ENCODE assay signal across 13 cellular contexts in genomic region chr16:22352119-22352518, GRCh38.
"Had no signal": no experiment of that assay in that cellular context is flagged by ENCODE, and none has a peak within 500 bp of the region (broad histone marks: within the 10 kb centered on the region; RNA-seq: fewer than 3 reads in every experiment).

No MANE protein-coding gene starts in this region.

- H3K9me3 ChIP-seq: sigmoid colon, suprapubic skin, upper lobe of left lung had no signal

- H3K27me3 ChIP-seq: cardiac muscle cell, foreskin keratinocyte, sigmoid colon, suprapubic skin, upper lobe of left lung had no signal

- ATAC-seq: foreskin keratinocyte; left colon; stimulated activated naive CD8-positive, alpha-beta T cell treated with anti-CD3 and anti-CD28 coated beads, Interleukin-15, Interleukin-2, amounts not matched to agents 100 U/mL and 50 U/mL, for 24 hours had no signal

- H3K9me3 Mint-ChIP-seq: T-helper 2 cell treated with Interferon-gamma antibody and Interleukin-4, amounts not matched to agents 5 μg/mL and 100 μg/mL, for 36 hours had no signal

- H3K4me3 ChIP-seq: cardiac muscle cell, sigmoid colon, suprapubic skin, upper lobe of left lung had no signal

- H3K27ac ChIP-seq: cardiac muscle cell, foreskin keratinocyte, suprapubic skin had no signal

- H3K4me3 Mint-ChIP-seq: T-helper 2 cell treated with Interferon-gamma antibody and Interleukin-4, amounts not matched to agents 5 μg/mL and 100 μg/mL, for 36 hours had no signal

- DNase-seq: activated effector memory CD4-positive, alpha-beta T cell treated with anti-CD3 and anti-CD28 coated beads, Interleukin-2, amount 50 U/mL, for 16 hours; foreskin keratinocyte; head of caudate nucleus; left colon; sigmoid colon; stimulated activated CD4-positive, alpha-beta T cell treated with anti-CD3 and anti-CD28 coated beads, Interleukin-12 subunit alpha, Interleukin-12 subunit beta, amount 100 ng/mL, for 4 hours; stimulated activated CD4-positive, alpha-beta T cell treated with anti-CD3 and anti-CD28 coated beads, Interleukin-2, amount 100 ng/mL, for 48 hours; stimulated activated CD8-positive, alpha-beta memory T cell treated with anti-CD3 and anti-CD28 coated beads, Interleukin-4, amount 100 ng/mL, for 48 hours; stimulated activated naive CD8-positive, alpha-beta T cell treated with anti-CD3 and anti-CD28 coated beads, Interleukin-15, Interleukin-2, amounts not matched to agents 100 U/mL and 50 U/mL, for 24 hours; upper lobe of left lung had no signal
